In genomic region chr9:95721132-95721531, GRCh38 we compare ENCODE assay signal across 1 cellular context.
A peak's percentile ranks its signal among the peaks of the same experiment; 100 is the strongest.
TF ChIP-seq lines count a peak whose summit lies in the region.

No MANE protein-coding gene starts in this region.

TF ChIP-seq in HEK293, 187 proteins besides CTCF, POLR2A, EP300 and RAD21 (continued from another document):
- TF ChIP-seq ZNF488 (tag by site-specific recombination; IDR thresholded peaks at IDR 0.05), result peak; percentile 85
- no peak for TF ChIP-seq SCRT2 (tag by site-specific recombination; IDR thresholded peaks at IDR 0.05)
- TF ChIP-seq KLF16 (tag by site-specific recombination; IDR thresholded peaks at IDR 0.05), result peak; percentile 78
- no peak for TF ChIP-seq ZNF114 (tag by site-specific recombination; IDR thresholded peaks at IDR 0.05)
